8 cellular contexts compared by ENCODE assay signal in genomic region chr19:858868-859843, GRCh38. TPM values are rescaled to one million over a fixed set of nuclear protein-coding genes. Genes with fewer than 3 reads are reported as not detected.
DNase-seq lines count a peak whose midpoint lies in the region; ATAC-seq and TF ChIP-seq lines count a peak whose summit lies in the region.

TSS of gene CFD (plus strand) at chr19:859664. CDS start at chr19:859690, 26 bp downstream.

- CTCF ChIA-PET in IMR-90 (lab: Yijun Ruan, JAX) = no interaction called here

- no peak for TF ChIP-seq RAD21 in IMR-90 (IDR thresholded peaks at IDR 0.05; ENCODE audit: low read length)

- H3K4me1 Mint-ChIP-seq in activated naive CD8-positive, alpha-beta T cell treated with anti-CD3 and anti-CD28 coated beads for 36 hours = peaks cover 10% of the 10 kb centered on the region

- no peak within 1 kb of the TSS for H2BK120ac ChIP-seq in IMR-90 (ENCODE audit: low read depth, low read length)

- no peak within 1 kb of the TSS for H4K91ac ChIP-seq in IMR-90 (ENCODE audit: insufficient read depth, low read depth, low read length)

- peak within 1 kb of the TSS; percentile 59; the same call in 1 of the 2 replicates for H3K23ac ChIP-seq in IMR-90 (ENCODE audit: low read depth, low read length)

- intact Hi-C loops in IMR-90 (cut with micrococcal nuclease) = loop anchor here (5.0 kb wide), 1 partner anchor 87 kb away; no protein-coding TSS in a partner anchor

- DNase-seq in IMR-90 = no peak
- no peak for DNase-seq in activated naive CD8-positive, alpha-beta T cell treated with anti-CD3 and anti-CD28 coated beads for 36 hours
- no peak for DNase-seq in D341Med (ENCODE audit: low spot score)
- no peak for DNase-seq in activated CD8-positive, alpha-beta memory T cell treated with anti-CD3 and anti-CD28 coated beads, Interleukin-2, amount 50 U/mL, for 4 hours

- no peak within 1 kb of the TSS for H3K4ac ChIP-seq in IMR-90 (ENCODE audit: low read depth, low read length)

- no peak within 1 kb of the TSS for H2BK5ac ChIP-seq in IMR-90 (ENCODE audit: low read depth, low read length, poor library complexity, severe bottlenecking)

- H3K18ac ChIP-seq in IMR-90 (ENCODE audit: low read depth, low read length) = no peak within 1 kb of the TSS; the same call in 1 of the 2 replicates

- H3K27me3 ChIP-seq in IMR-90 (ENCODE audit: control insufficient read depth, insufficient read depth, low read length) (no peaks in the 10 kb centered on the region), layer of hippocampus (ENCODE audit: control insufficient read depth, insufficient read depth, low read length) (peaks cover 13% of the 10 kb centered on the region), subcutaneous abdominal adipose tissue (ENCODE audit: control insufficient read depth in 5 of 5, insufficient read depth in 4 of 5, low read length in 5 of 5) (peaks cover 0 to 4% (median 0%) of the 10 kb centered on the region in 5 donors)

- H3K9me3 ChIP-seq in IMR-90 (ENCODE audit: control insufficient read depth, insufficient read depth, low read length) = no peaks in the 10 kb centered on the region
- H3K9me3 ChIP-seq in subcutaneous abdominal adipose tissue (ENCODE audit: control insufficient read depth in 5 of 5, low read length in 5 of 5) = no peaks in the 10 kb centered on the region

- H3K79me1 ChIP-seq in IMR-90 (ENCODE audit: low read depth in 1 of 2, low read length in 2 of 2) = no peaks in the 10 kb centered on the region

- no peak for TF ChIP-seq CTCF in IMR-90 (conservative IDR thresholded peaks at IDR 0.05; ENCODE audit: low read depth, low read length)

- POLR2A ChIA-PET in IMR-90 (lab: Charles Lee; ENCODE audit: unreplicated experiment) = no interaction called here

- ATAC-seq in IMR-90 (ENCODE audit: low read depth) = no peak
- no peak for ATAC-seq in HG03108 (IDR thresholded peaks at IDR 0.05; ENCODE audit: unreplicated experiment)
- ATAC-seq in GM18861 (IDR thresholded peaks at IDR 0.05; ENCODE audit: unreplicated experiment) = no peak

- H2BK20ac ChIP-seq in IMR-90 (ENCODE audit: low read depth, low read length) = no peak within 1 kb of the TSS

- peak within 1 kb of the TSS; percentile 89 for H2AFZ ChIP-seq in IMR-90 (replicated peaks; ENCODE audit: low read length, poor library complexity)

- no peaks in the 10 kb centered on the region for H3K9me3 Mint-ChIP-seq in activated naive CD8-positive, alpha-beta T cell treated with anti-CD3 and anti-CD28 coated beads for 36 hours

- H4K5ac ChIP-seq in IMR-90 (ENCODE audit: low read depth, low read length) = no peak within 1 kb of the TSS

- no peak for TF ChIP-seq POLR2A in IMR-90 (IDR thresholded peaks at IDR 0.05; ENCODE audit: low read depth, low read length)

- H3K36me3 Mint-ChIP-seq in activated naive CD8-positive, alpha-beta T cell treated with anti-CD3 and anti-CD28 coated beads for 36 hours = no peaks in the 10 kb centered on the region

- H3K36me3 ChIP-seq in IMR-90 (ENCODE audit: control insufficient read depth, insufficient read depth, low read length) (no peaks in the 10 kb centered on the region), subcutaneous abdominal adipose tissue (ENCODE audit: control insufficient read depth in 5 of 5, insufficient read depth in 5 of 5, low read length in 5 of 5) (peaks cover 0 to 9% (median 8%) of the 10 kb centered on the region in 5 donors)

- H3K4me3 ChIP-seq in IMR-90 (ENCODE audit: insufficient read depth, low read depth, low read length) (peak within 1 kb of the TSS; percentile 59), subcutaneous abdominal adipose tissue (ENCODE audit: low read depth in 1 of 5, low read length in 5 of 5) (peak within 1 kb of the TSS; percentile 70 to 88 (median 80))

- no peak within 1 kb of the TSS for H3K27ac Mint-ChIP-seq in activated naive CD8-positive, alpha-beta T cell treated with anti-CD3 and anti-CD28 coated beads for 36 hours

- H3K9me1 ChIP-seq in IMR-90 (ENCODE audit: insufficient read depth, low read length) = no peaks in the 10 kb centered on the region

- H4K20me1 ChIP-seq in IMR-90 (ENCODE audit: insufficient read depth, low read length) = no peaks in the 10 kb centered on the region; the same call in 1 of the 2 replicates

- no peak within 1 kb of the TSS for H3K56ac ChIP-seq in IMR-90 (ENCODE audit: extremely low read depth, insufficient read depth, low read length)

- dilution Hi-C loops in IMR-90 (cut with HindIII; ENCODE audit: low sequenced_read_pairs, unreplicated experiment) = no loop called here

- peaks cover 21% of the 10 kb centered on the region for H3K27me3 Mint-ChIP-seq in activated naive CD8-positive, alpha-beta T cell treated with anti-CD3 and anti-CD28 coated beads for 36 hours

- no peak within 1 kb of the TSS for H2AK5ac ChIP-seq in IMR-90 (ENCODE audit: low read depth, low read length)

- 60% methylated on average over 1 of the region's 24 CpGs; no CpG with 5 or more reads in 1 of the 2 experiments for WGBS in IMR-90 (ENCODE audit: extremely low coverage in 2 of 2, insufficient read length in 1 of 2), 2 experiments

- H3K4me1 ChIP-seq in IMR-90 (ENCODE audit: control insufficient read depth, insufficient read depth, low read length) (peaks cover 3% of the 10 kb centered on the region; the same call in 1 of the 2 replicates), subcutaneous abdominal adipose tissue (ENCODE audit: control insufficient read depth in 5 of 5, insufficient read depth in 5 of 5, low read length in 5 of 5) (peaks cover 3 to 38% (median 29%) of the 10 kb centered on the region in 5 donors)

- in situ Hi-C loops in IMR-90 (cut with MboI; ENCODE audit: low sequenced_read_pairs) = loop anchor here (5.0 kb wide), 1 partner anchor 138 kb away; no protein-coding TSS in a partner anchor

- H2BK15ac ChIP-seq in IMR-90 (ENCODE audit: low read depth, low read length) = no peak within 1 kb of the TSS

- H4K8ac ChIP-seq in IMR-90 (ENCODE audit: low read depth in 2 of 2, low read length in 2 of 2) = no peak within 1 kb of the TSS

- no TSS peak for BruUV-seq in IMR-90 (replicated peaks; lab: Mats Ljungman, UMichigan)

- H3K4me3 Mint-ChIP-seq in activated naive CD8-positive, alpha-beta T cell treated with anti-CD3 and anti-CD28 coated beads for 36 hours = peak within 1 kb of the TSS; percentile 34

- H3K4me2 ChIP-seq in IMR-90 (ENCODE audit: low read depth, low read length) = no peak within 1 kb of the TSS

- peak within 1 kb of the TSS; percentile 78 for H2AK9ac ChIP-seq in IMR-90 (replicated peaks; ENCODE audit: low read depth, low read length, poor library complexity)

- H3K9ac ChIP-seq in IMR-90 (ENCODE audit: low read depth, low read length) (no peak within 1 kb of the TSS), subcutaneous abdominal adipose tissue (ENCODE audit: low read length in 5 of 5) (peak within 1 kb of the TSS; percentile 56 to 88 (median 76))

- H3K27ac ChIP-seq in IMR-90 (ENCODE audit: insufficient read depth, low read length) (no peak within 1 kb of the TSS), layer of hippocampus (ENCODE audit: low read depth, low read length) (peak within 1 kb of the TSS; percentile 18), subcutaneous abdominal adipose tissue (ENCODE audit: low read depth, low read length) (peak within 1 kb of the TSS; percentile 92)

- H3K14ac ChIP-seq in IMR-90 (replicated peaks; ENCODE audit: low read depth, low read length) = no peak within 1 kb of the TSS

TF ChIP-seq in IMR-90, 13 proteins besides CTCF, POLR2A, EP300 and RAD21:
- TF ChIP-seq CEBPB (IDR thresholded peaks at IDR 0.05; ENCODE audit: low read depth, low read length) (peak; percentile 23; the same call in 1 of the 2 replicates), RCOR1 (IDR thresholded peaks at IDR 0.05; ENCODE audit: insufficient replicate concordance, low read length) (no peak)

RNA-seq across cellular contexts. Expression of gene CFD, which starts in this region (rescaled TPM):
- total RNA-seq in IMR-90 (2012; rRNA removed) = 1.1 and 1.4 TPM in 2 replicates
- 2.8 and 3.8 TPM in 2 replicates for polyA plus RNA-seq in IMR-90 (2012; rRNA removed)
- polyA plus RNA-seq in IMR-90 (2012; cell fraction: cytosol; rRNA removed) = 5.2 and 11.5 TPM in 2 replicates
- 1.6 and 5.5 TPM in 2 replicates for polyA plus RNA-seq in IMR-90 (2012; cell fraction: nucleus; rRNA removed; ENCODE audit: low replicate concordance)
- total RNA-seq in activated naive CD8-positive, alpha-beta T cell treated with anti-CD3 and anti-CD28 coated beads for 36 hours = 1 to 10 TPM; 1.8 TPM
